ENCODE assay signal across 8 cellular contexts in genomic region chr9:14313951-14314423, GRCh38. TPM values are rescaled to one million over a fixed set of nuclear protein-coding genes. Genes with fewer than 3 reads are reported as not detected.
DNase-seq lines count a peak whose midpoint lies in the region; ATAC-seq, FAIRE-seq and TF ChIP-seq lines count a peak whose summit lies in the region.

TSS of gene NFIB (minus strand) at chr9:14314141. CDS start at chr9:14313511, 630 bp downstream.

- peaks cover 0 to 2% of the 10 kb centered on the region in 2 donors for H3K27me3 ChIP-seq in small intestine (ENCODE audit: control insufficient read depth in 2 of 2, insufficient read depth in 2 of 2, low read length in 2 of 2)

- TF ChIP-seq CTCF in cardiac fibroblast (IDR thresholded peaks at IDR 0.05; ENCODE audit: low read depth, low read length) = no peak

- DNase-seq in NCI-H510A (lab: John Stamatoyannopoulos, UW) = peak; percentile 43
- no peak for DNase-seq in NCI-H510A treated with DMSO at 0.1 percent for 48 hours (lab: John Stamatoyannopoulos, UW)
- peak; percentile 36 to 89 for DNase-seq in NCI-H526 (lab: John Stamatoyannopoulos, UW)
- DNase-seq in cardiac fibroblast (ENCODE audit: low read depth in 2 of 2) = peak; percentile 70 to 71
- peak; percentile 50 for DNase-seq in iris pigment epithelial cell (ENCODE audit: low read depth)
- peak; percentile 43 for DNase-seq in small intestine

- WGBS in small intestine, 3 donors = 1 to 2% (median 1%) methylated on average over 29 to 62 of the region's 63 CpGs

- ATAC-seq in GM18498 (IDR thresholded peaks at IDR 0.05; ENCODE audit: unreplicated experiment) = no peak
- ATAC-seq in HG02970 (IDR thresholded peaks at IDR 0.05; ENCODE audit: low FRiP score, unreplicated experiment) = no peak

- peak within 1 kb of the TSS; percentile 87 to 97 for H3K27ac ChIP-seq in small intestine (ENCODE audit: low read depth in 1 of 2, low read length in 1 of 2)

- peaks cover 0 to 2% of the 10 kb centered on the region in 2 donors for H3K4me1 ChIP-seq in small intestine (ENCODE audit: control insufficient read depth in 2 of 2, insufficient read depth in 1 of 2, low read depth in 1 of 2, low read length in 1 of 2)

- H3K4me3 ChIP-seq in cardiac fibroblast (replicated peaks in 1 of 2; ENCODE audit: low read depth in 2 of 2, low read length in 2 of 2) = peak within 1 kb of the TSS; percentile 72 to 81
- peak within 1 kb of the TSS; percentile 79 to 92 for H3K4me3 ChIP-seq in small intestine (ENCODE audit: low read depth in 1 of 2, low read length in 2 of 2)

- no peaks in the 10 kb centered on the region for H3K36me3 ChIP-seq in small intestine (ENCODE audit: control insufficient read depth in 2 of 2, insufficient read depth in 2 of 2, low read length in 2 of 2)

- H3K9me3 ChIP-seq in small intestine (ENCODE audit: control insufficient read depth, low read depth) = no peaks in the 10 kb centered on the region

- FAIRE-seq in small intestine (lab: Jason Lieb, UNC) = no peak

RNA-seq across cellular contexts. Expression of gene NFIB, which starts in this region (rescaled TPM):
- 10 to 100 TPM in 2 of 3 donors, 1 to 10 TPM in 1; 7.8 to 15.9 (median 11.2) TPM for polyA plus RNA-seq in small intestine
